In genomic region chr2:860259-860855, GRCh38 we compare ENCODE assay signal across 21 cellular contexts.
DNase-seq lines count a peak whose midpoint lies in the region; ATAC-seq and TF ChIP-seq lines count a peak whose summit lies in the region.
"Had no signal": no experiment of that assay in that cellular context is flagged by ENCODE, and none has a peak within 500 bp of the region (broad histone marks: within the 10 kb centered on the region; RNA-seq: fewer than 3 reads in every experiment).

No MANE protein-coding gene starts in this region.

- H3K4me3 ChIP-seq in PC-3 (ENCODE audit: low read length) (no peak overlapping the region), endodermal cell (ENCODE audit: low read length) (no peak overlapping the region), vagina (no peak overlapping the region)
- H3K4me3 ChIP-seq: heart left ventricle, ovary, right lobe of liver had no signal

- no peaks in the 10 kb centered on the region for H3K9me2 ChIP-seq in PC-3 (replicated peaks; ENCODE audit: low read length)

- TF ChIP-seq POLR2A in vagina (IDR thresholded peaks at IDR 0.05), result no peak

- DNase-seq in activated CD8-positive, alpha-beta memory T cell treated with anti-CD3 and anti-CD28 coated beads, Interleukin-2, amount 10 ng/mL, durations not matched to agents 7 days and 5 days, result peak; percentile 28
- no peak for DNase-seq in activated CD8-positive, alpha-beta memory T cell treated with anti-CD3 and anti-CD28 coated beads for 24 hours
- peak; percentile 20 for DNase-seq in PC-3
- peak; percentile 85 for DNase-seq in endodermal cell
- DNase-seq in vagina (ENCODE audit: extremely low spot score in 2 of 2), result peak; percentile 42 to 81
- DNase-seq in NAMALWA (ENCODE audit: low spot score), result no peak
- DNase-seq in T-helper 2 cell treated with Interferon-gamma antibody and Interleukin-4, amounts not matched to agents 5 μg/mL and 100 μg/mL, for 36 hours (ENCODE audit: low spot score), result no peak
- DNase-seq: activated naive CD8-positive, alpha-beta T cell treated with anti-CD3 and anti-CD28 coated beads, Interleukin-2, amount 50 U/mL, for 24 hours; heart left ventricle; kidney; mammary epithelial cell; naive B cell; NCI-H1436; ovary; right lobe of liver; SIG-M5; stimulated activated naive B cell treated with anti-CD40 and anti-IgM and Interleukin-4, amounts not matched to agents 10 μg/mL and 1 μg/mL and 100 μg/mL, for 72 hours had no signal

- no peaks in the 10 kb centered on the region for H3K36me3 Mint-ChIP-seq in activated CD8-positive, alpha-beta memory T cell treated with anti-CD3 and anti-CD28 coated beads, Interleukin-2, amount 10 ng/mL, durations not matched to agents 7 days and 5 days
- H3K36me3 Mint-ChIP-seq in endodermal cell (ENCODE audit: low read depth), result no peaks in the 10 kb centered on the region
- H3K36me3 Mint-ChIP-seq in T-helper 2 cell treated with Interferon-gamma antibody and Interleukin-4, amounts not matched to agents 5 μg/mL and 100 μg/mL, for 36 hours (ENCODE audit: low read depth), result no peaks in the 10 kb centered on the region
- H3K36me3 Mint-ChIP-seq: brain; CD4-positive, CD25-positive, alpha-beta regulatory T cell; naive B cell; stimulated activated naive B cell treated with anti-CD40 and anti-IgM and Interleukin-4, amounts not matched to agents 10 μg/mL and 1 μg/mL and 100 μg/mL, for 72 hours had no signal

- H3K27ac ChIP-seq in PC-3 (ENCODE audit: low read length) (no peak overlapping the region), endodermal cell (ENCODE audit: low read depth, low read length) (no peak overlapping the region), vagina (no peak overlapping the region)
- H3K27ac ChIP-seq: heart left ventricle, ovary, right lobe of liver had no signal

- no peak for ATAC-seq in activated CD8-positive, alpha-beta memory T cell treated with anti-CD3 and anti-CD28 coated beads, Interleukin-2, amount 10 ng/mL, durations not matched to agents 7 days and 5 days
- ATAC-seq in PC-3 (peak; percentile 46), GM19023 (IDR thresholded peaks at IDR 0.05; ENCODE audit: unreplicated experiment) (no peak)
- ATAC-seq: activated naive CD8-positive, alpha-beta T cell treated with anti-CD3 and anti-CD28 coated beads, Interleukin-2, amount 50 U/mL, for 24 hours; heart left ventricle; stimulated activated naive B cell treated with anti-CD40 and anti-IgM and Interleukin-4, amounts not matched to agents 10 μg/mL and 1 μg/mL and 100 μg/mL, for 72 hours had no signal

- POLR2A ChIA-PET in PC-3 (lab: Charles Lee; ENCODE audit: unreplicated experiment), result no interaction called here

- no peaks in the 10 kb centered on the region for H3K9me3 ChIP-seq in PC-3 (ENCODE audit: low read length)
- no peaks in the 10 kb centered on the region for H3K9me3 ChIP-seq in endodermal cell (ENCODE audit: control insufficient read depth, low read length)
- no peaks in the 10 kb centered on the region for H3K9me3 ChIP-seq in vagina
- H3K9me3 ChIP-seq: heart left ventricle, ovary, right lobe of liver had no signal

- H3F3A ChIP-seq in PC-3 (ENCODE audit: low read length, unreplicated experiment), result no peaks in the 10 kb centered on the region

- 79 to 83% methylated on average over 7 to 14 of the region's 14 CpGs for WGBS in endodermal cell (ENCODE audit: insufficient coverage in 1 of 2, insufficient read length in 1 of 2), 2 experiments

- H3K27ac Mint-ChIP-seq in activated CD8-positive, alpha-beta memory T cell treated with anti-CD3 and anti-CD28 coated beads, Interleukin-2, amount 10 ng/mL, durations not matched to agents 7 days and 5 days, result no peak overlapping the region
- no peak overlapping the region for H3K27ac Mint-ChIP-seq in endodermal cell
- no peak overlapping the region for H3K27ac Mint-ChIP-seq in T-helper 2 cell treated with Interferon-gamma antibody and Interleukin-4, amounts not matched to agents 5 μg/mL and 100 μg/mL, for 36 hours
- H3K27ac Mint-ChIP-seq: activated naive CD8-positive, alpha-beta T cell treated with anti-CD3 and anti-CD28 coated beads, Interleukin-2, amount 50 U/mL, for 24 hours; activated T-helper 2 cell treated with anti-CD3 and anti-CD28 coated beads, Interferon-gamma antibody, Interleukin-2, Interleukin-4, amounts not matched to agents 10 μg/mL and 5 μg/mL and 100 μg/mL, durations not matched to agents 14 hours and 24 hours and 36 hours; CD4-positive, CD25-positive, alpha-beta regulatory T cell; stimulated activated naive B cell treated with anti-CD40 and anti-IgM and Interleukin-4, amounts not matched to agents 10 μg/mL and 1 μg/mL and 100 μg/mL, for 72 hours had no signal

- H3K4me1 Mint-ChIP-seq in activated CD8-positive, alpha-beta memory T cell treated with anti-CD3 and anti-CD28 coated beads, Interleukin-2, amount 10 ng/mL, durations not matched to agents 7 days and 5 days, result peaks cover 4% of the 10 kb centered on the region
- H3K4me1 Mint-ChIP-seq in endodermal cell, result no peaks in the 10 kb centered on the region
- peaks cover 5% of the 10 kb centered on the region for H3K4me1 Mint-ChIP-seq in T-helper 2 cell treated with Interferon-gamma antibody and Interleukin-4, amounts not matched to agents 5 μg/mL and 100 μg/mL, for 36 hours (ENCODE audit: low read depth)

- TF ChIP-seq CTCF in PC-3 (conservative IDR thresholded peaks at IDR 0.05; ENCODE audit: low read depth, low read length), result peak; percentile 21; the same call in 1 of the 2 replicates
- TF ChIP-seq CTCF in endodermal cell (conservative IDR thresholded peaks at IDR 0.05), result peak; percentile 66
- TF ChIP-seq CTCF in vagina (IDR thresholded peaks at IDR 0.05), result no peak

- H3K27me3 ChIP-seq in PC-3 (ENCODE audit: low read length) (no peaks in the 10 kb centered on the region), endodermal cell (ENCODE audit: control insufficient read depth, insufficient read depth, low read length, poor library complexity, severe bottlenecking) (no peaks in the 10 kb centered on the region), vagina (no peaks in the 10 kb centered on the region)
- H3K27me3 ChIP-seq: ovary, right lobe of liver had no signal

- BruUV-seq in PC-3 (replicated peaks; lab: Mats Ljungman, UMichigan), result no TSS peak

- H3K36me3 ChIP-seq in PC-3 (ENCODE audit: low read depth, low read length) (no peaks in the 10 kb centered on the region), endodermal cell (ENCODE audit: control insufficient read depth, insufficient read depth, low read length) (no peaks in the 10 kb centered on the region), vagina (no peaks in the 10 kb centered on the region)
- H3K36me3 ChIP-seq: heart left ventricle, ovary, right lobe of liver had no signal

- H3K79me2 ChIP-seq in PC-3 (ENCODE audit: low read length), result no peaks in the 10 kb centered on the region

- H3K9ac ChIP-seq in PC-3 (ENCODE audit: low read length) (no peak overlapping the region), endodermal cell (ENCODE audit: extremely low read depth, low read length, poor library complexity, severe bottlenecking) (no peak overlapping the region)

- no peak overlapping the region for H3K4me3 Mint-ChIP-seq in activated CD8-positive, alpha-beta memory T cell treated with anti-CD3 and anti-CD28 coated beads, Interleukin-2, amount 10 ng/mL, durations not matched to agents 7 days and 5 days
- no peak overlapping the region for H3K4me3 Mint-ChIP-seq in endodermal cell
- no peak overlapping the region for H3K4me3 Mint-ChIP-seq in T-helper 2 cell treated with Interferon-gamma antibody and Interleukin-4, amounts not matched to agents 5 μg/mL and 100 μg/mL, for 36 hours
- H3K4me3 Mint-ChIP-seq: activated naive CD8-positive, alpha-beta T cell treated with anti-CD3 and anti-CD28 coated beads, Interleukin-2, amount 50 U/mL, for 24 hours; brain; CD4-positive, CD25-positive, alpha-beta regulatory T cell; naive B cell; stimulated activated naive B cell treated with anti-CD40 and anti-IgM and Interleukin-4, amounts not matched to agents 10 μg/mL and 1 μg/mL and 100 μg/mL, for 72 hours had no signal

- H2AFZ ChIP-seq in PC-3 (ENCODE audit: low read length), result no peak overlapping the region

- no peak overlapping the region for H3K4me2 ChIP-seq in PC-3 (ENCODE audit: low read length)

- no peaks in the 10 kb centered on the region for H3K9me3 Mint-ChIP-seq in activated CD8-positive, alpha-beta memory T cell treated with anti-CD3 and anti-CD28 coated beads, Interleukin-2, amount 10 ng/mL, durations not matched to agents 7 days and 5 days (ENCODE audit: low read depth)
- no peaks in the 10 kb centered on the region for H3K9me3 Mint-ChIP-seq in endodermal cell
- H3K9me3 Mint-ChIP-seq in T-helper 2 cell treated with Interferon-gamma antibody and Interleukin-4, amounts not matched to agents 5 μg/mL and 100 μg/mL, for 36 hours, result peaks cover under 1% of the 10 kb centered on the region
- H3K9me3 Mint-ChIP-seq: activated T-helper 2 cell treated with anti-CD3 and anti-CD28 coated beads, Interferon-gamma antibody, Interleukin-2, Interleukin-4, amounts not matched to agents 10 μg/mL and 5 μg/mL and 100 μg/mL, durations not matched to agents 14 hours and 24 hours and 36 hours; CD4-positive, CD25-positive, alpha-beta regulatory T cell; stimulated activated naive B cell treated with anti-CD40 and anti-IgM and Interleukin-4, amounts not matched to agents 10 μg/mL and 1 μg/mL and 100 μg/mL, for 72 hours had no signal

- CTCF ChIA-PET in activated CD8-positive, alpha-beta memory T cell treated with anti-CD3 and anti-CD28 coated beads, Interleukin-2, amount 10 ng/mL, durations not matched to agents 7 days and 5 days (lab: Charles Lee), result interaction anchor here (0.6 kb wide), 1 partner anchor 851 kb away, joined by 3 read pairs; no protein-coding TSS in a partner anchor
- CTCF ChIA-PET in PC-3 (lab: Charles Lee), result no interaction called here

- intact Hi-C loops in PC-3 (cut with micrococcal nuclease), result no loop called here
- intact Hi-C loops in vagina (cut with DNase I), result no loop called here

- H3K4me1 ChIP-seq in PC-3 (ENCODE audit: insufficient read depth, low read length) (no peaks in the 10 kb centered on the region), endodermal cell (ENCODE audit: control insufficient read depth, insufficient read depth, low read length) (no peaks in the 10 kb centered on the region), vagina (no peaks in the 10 kb centered on the region)
- H3K4me1 ChIP-seq: heart left ventricle, right lobe of liver had no signal

- no peaks in the 10 kb centered on the region for H3K27me3 Mint-ChIP-seq in activated CD8-positive, alpha-beta memory T cell treated with anti-CD3 and anti-CD28 coated beads, Interleukin-2, amount 10 ng/mL, durations not matched to agents 7 days and 5 days
- peaks cover 9% of the 10 kb centered on the region for H3K27me3 Mint-ChIP-seq in endodermal cell (ENCODE audit: insufficient read depth)
- peaks cover 3% of the 10 kb centered on the region for H3K27me3 Mint-ChIP-seq in T-helper 2 cell treated with Interferon-gamma antibody and Interleukin-4, amounts not matched to agents 5 μg/mL and 100 μg/mL, for 36 hours (ENCODE audit: low read depth)
- H3K27me3 Mint-ChIP-seq: activated naive CD8-positive, alpha-beta T cell treated with anti-CD3 and anti-CD28 coated beads, Interleukin-2, amount 50 U/mL, for 24 hours had no signal

- no peaks in the 10 kb centered on the region for H4K20me1 ChIP-seq in PC-3 (ENCODE audit: low read length)

Comparison
In these comparisons a context has a peak if more than half of its experiments do, and no peak if none do; other contexts are left out.
1. DNase-seq: peak in activated CD8-positive, alpha-beta memory T cell treated with anti-CD3 and anti-CD28 coated beads, Interleukin-2, amount 10 ng/mL, durations not matched to agents 7 days and 5 days (single experiment), PC-3 (single experiment), endodermal cell (single experiment) and vagina (2 of 2); none in activated CD8-positive, alpha-beta memory T cell treated with anti-CD3 and anti-CD28 coated beads for 24 hours (single experiment), NAMALWA (single experiment) and T-helper 2 cell treated with Interferon-gamma antibody and Interleukin-4, amounts not matched to agents 5 μg/mL and 100 μg/mL, for 36 hours (single experiment).
2. CTCF ChIP-seq: peak in PC-3 (single experiment) and endodermal cell (single experiment); none in vagina (0 of 3).